26 cellular contexts compared by ENCODE assay signal in genomic region chr4:76035146-76035545, GRCh38. TPM values are rescaled to one million over a fixed set of nuclear protein-coding genes. Genes with fewer than 3 reads are reported as not detected.
A peak's percentile ranks its signal among the peaks of the same experiment; 100 is the strongest.
DNase-seq lines count a peak whose midpoint lies in the region; ATAC-seq, FAIRE-seq and TF ChIP-seq lines count a peak whose summit lies in the region.
"Had no signal": no experiment of that assay in that cellular context is flagged by ENCODE, and none has a peak within 500 bp of the region (broad histone marks: within the 10 kb centered on the region; RNA-seq: fewer than 3 reads in every experiment).

No MANE protein-coding gene starts in this region.

- BruUV-seq in GM12878 (replicated peaks; lab: Mats Ljungman, UMichigan) = no TSS peak

- POLR2A ChIA-PET in GM12878 (lab: Charles Lee) = no interaction called here

- no peak for TF ChIP-seq EP300 in GM12878 (IDR thresholded peaks at IDR 0.05; ENCODE audit: borderline replicate concordance in 1 of 2, control insufficient read depth in 1 of 2, low read depth in 2 of 2, low read length in 2 of 2)

- H2AFZ ChIP-seq in GM12878 (ENCODE audit: control insufficient read depth, low read depth, low read length) = no peak overlapping the region
- H2AFZ ChIP-seq: parathyroid adenoma had no signal

- no peak overlapping the region; the same call in 1 of the 2 replicates for H3K4me2 ChIP-seq in GM12878 (ENCODE audit: control insufficient read depth, insufficient read depth)

- H3K36me3 ChIP-seq in GM12878 (ENCODE audit: control insufficient read depth in 2 of 2, insufficient read depth in 2 of 2, low read length in 1 of 2) = no peaks in the 10 kb centered on the region
- H3K36me3 ChIP-seq: ascending aorta, sigmoid colon, upper lobe of left lung had no signal

- H3K27me3 ChIP-seq in GM12878 (replicated peaks in 1 of 2; ENCODE audit: control insufficient read depth in 2 of 2, insufficient read depth in 2 of 2, low read length in 1 of 2) = no peaks in the 10 kb centered on the region; a peak in 1 of 4 replicates
- H3K27me3 ChIP-seq: ascending aorta, sigmoid colon, upper lobe of left lung had no signal

- no peak for TF ChIP-seq RAD21 in GM12878 (IDR thresholded peaks at IDR 0.05; ENCODE audit: insufficient read depth, low read depth, low read length)

- intact Hi-C loops in GM12878 (cut with micrococcal nuclease; ENCODE audit: unreplicated experiment) (no loop called here), lower leg skin (cut with DNase I; ENCODE audit: low total_unique reads) (no loop called here), posterior cingulate gyrus (cut with DNase I) (no loop called here)

- CTCF ChIA-PET in GM12878 (lab: Yijun Ruan, JAX) = interaction anchor here (0.8 to 3.9 kb wide), 3 partner anchors 19 to 39 kb away, joined by 3 to 20 read pairs (median 3); no protein-coding TSS in a partner anchor

- SMC1A ChIA-PET in GM12878 (lab: Charles Lee; ENCODE audit: uncharacterized antibody, unreplicated experiment) = interaction anchor here (1.0 to 3.3 kb wide), 3 partner anchors 15 to 39 kb away, joined by 3 to 13 read pairs (median 7); no protein-coding TSS in a partner anchor

- WGBS in GM12878 (ENCODE audit: insufficient coverage, insufficient replicate concordance, low lambda C conversion rate, missing lambda C conversion rate) = 17% methylated on average over 3 of the region's 3 CpGs
- WGBS in lower leg skin, 2 donors = 48 to 54% methylated on average over 3 of the region's 3 CpGs

- H3K79me2 ChIP-seq in GM12878 (ENCODE audit: control insufficient read depth, insufficient read depth, low read length) = no peaks in the 10 kb centered on the region
- H3K79me2 ChIP-seq: parathyroid adenoma had no signal

- H3K27ac ChIP-seq in GM12878 (ENCODE audit: control insufficient read depth, insufficient read depth) = no peak overlapping the region
- H3K27ac ChIP-seq: ascending aorta, parathyroid adenoma, sigmoid colon, upper lobe of left lung had no signal

- FAIRE-seq in D721Med (lab: Jason Lieb, UNC) (peak; percentile 88), GM12878 (lab: Jason Lieb, UNC) (peak; percentile 13)
- FAIRE-seq: TTC549 had no signal

- no peak for TF ChIP-seq CTCF in D721Med (IDR thresholded peaks at IDR 0.05; ENCODE audit: insufficient read depth, missing control alignments)
- no peak for TF ChIP-seq CTCF in GM12878 (IDR thresholded peaks at IDR 0.05 in 2 of 3, conservative IDR thresholded peaks at IDR 0.05 in 1 of 3; ENCODE audit: control insufficient read depth in 2 of 3, extremely low read depth in 1 of 3, insufficient read depth in 1 of 3, low read depth in 3 of 3, low read length in 3 of 3)
- TF ChIP-seq CTCF in lower leg skin (IDR thresholded peaks at IDR 0.05) = no peak

- H3K4me1 ChIP-seq in GM12878 (ENCODE audit: control insufficient read depth, insufficient read depth, low read length) = no peaks in the 10 kb centered on the region
- H3K4me1 ChIP-seq: ascending aorta, parathyroid adenoma, sigmoid colon, upper lobe of left lung had no signal

- H3K4me3 ChIP-seq in GM12878 = no peak overlapping the region
- H3K4me3 ChIP-seq in lower leg skin (ENCODE audit: low read depth, poor library complexity, severe bottlenecking) = no peak overlapping the region
- H3K4me3 ChIP-seq: ascending aorta, sigmoid colon, upper lobe of left lung had no signal

- no peaks in the 10 kb centered on the region for H4K20me1 ChIP-seq in GM12878 (ENCODE audit: control insufficient read depth, insufficient read depth)

- no peak for DNase-seq in D721Med (ENCODE audit: insufficient read length, low spot score)
- peak; percentile 84 for DNase-seq in NCI-H82 treated with DMSO at 0.1 percent for 48 hours (lab: John Stamatoyannopoulos, UW; ENCODE audit: unreplicated experiment)
- DNase-seq in GM12878 (ENCODE audit: low read depth, low spot score) = no peak
- DNase-seq in lower leg skin (ENCODE audit: low spot score in 2 of 2) = no peak
- no peak for DNase-seq in NCI-H526 (lab: John Stamatoyannopoulos, UW)
- no peak for DNase-seq in posterior cingulate gyrus
- DNase-seq: activated naive CD4-positive, alpha-beta T cell treated with anti-CD3 and anti-CD28 coated beads, Interleukin-2, amount 50 U/mL, for 16 hours; activated T-cell treated with anti-CD3 and anti-CD28 coated beads, Interleukin-2, amount 50 U/mL, for 1 hour; CD4-positive, alpha-beta T cell; DMS79 treated with DMSO at 0.1 percent for 48 hours; effector memory CD4-positive, alpha-beta T cell; HCEC 1CT; left ventricle myocardium superior; NCI-H187; NCI-H226; sigmoid colon; stimulated activated CD4-positive, alpha-beta T cell treated with anti-CD3 and anti-CD28 coated beads, Interleukin-1b, Interleukin-23, amount 100 ng/mL, for 48 hours; upper lobe of left lung had no signal

- H3K9me3 ChIP-seq in GM12878 (replicated peaks; ENCODE audit: control insufficient read depth, insufficient read depth, low read length) = no peaks in the 10 kb centered on the region
- H3K9me3 ChIP-seq: ascending aorta, sigmoid colon, upper lobe of left lung had no signal

- no peak overlapping the region for H3K9ac ChIP-seq in GM12878 (ENCODE audit: control insufficient read depth, insufficient read depth, low read length)
- H3K9ac ChIP-seq: parathyroid adenoma had no signal

- in situ Hi-C loops in GM12878 (cut with MboI) = no loop called here

- RAD21 ChIA-PET in GM12878 (lab: Charles Lee; ENCODE audit: unreplicated experiment) = no interaction called here

- TF ChIP-seq POLR2A in GM12878 (IDR thresholded peaks at IDR 0.05; ENCODE audit: low read depth, low read length) = no peak
- TF ChIP-seq POLR2A in lower leg skin (IDR thresholded peaks at IDR 0.05) = no peak

- ATAC-seq in HG02798 (IDR thresholded peaks at IDR 0.05; ENCODE audit: poor library complexity, unreplicated experiment) (peak; percentile 58), GM12878 (peak; percentile 50), GM21360 (IDR thresholded peaks at IDR 0.05; ENCODE audit: unreplicated experiment) (no peak)
- ATAC-seq: left ventricle myocardium superior, Panc1 had no signal

RNA-seq across cellular contexts. Expression of gene CXCL11, which starts 0.7 kb away (rescaled TPM):
- not detected in 2 replicates for total RNA-seq in GM12878 (2013; cell fraction: nucleolus; rRNA removed)
- total RNA-seq in GM12878 (2014; rRNA removed) (not detected in 2 replicates), GM12878 (2014; rRNA removed; fragmentation: Illumina TruSeq; extraction: Trizol) (not detected in 2 replicates), GM12878 (2021) (not detected in 2 replicates), lower leg skin (not detected)
- not detected for polyA plus RNA-seq in GM12878 (2011; ENCODE audit: low read depth)
- polyA plus RNA-seq in GM12878 (2011; rRNA removed) (not detected in 2 replicates), GM12878 (2014; fragmentation: Illumina TruSeq; extraction: Trizol) (0.17 TPM in 1 of 2 replicates, not detected in the other), GM12878 (2014; fragmentation: Nextera tagmentation; extraction: Ambion mirVana) (under 1 TPM in 1 of 2 experiments, not detected in 1; 0.04 TPM), GM12878 (2014; rRNA removed) (not detected in 2 replicates), GM12878 (2016; fragmentation: Nextera tagmentation; extraction: Ambion mirVana) (not detected)
- 0.04 TPM in 1 of 2 replicates, not detected in the other for polyA plus RNA-seq in GM12878 (2011; cell fraction: cytosol; rRNA removed)
- not detected in 2 replicates for polyA plus RNA-seq in GM12878 (2011; cell fraction: nucleus; rRNA removed)
- polyA plus RNA-seq in GM12878 (2012) = not detected in 2 replicates
- polyA minus RNA-seq in GM12878 (2011; rRNA and poly(A)+ RNA removed) = not detected in 2 replicates
- not detected in 2 replicates for polyA minus RNA-seq in GM12878 (2011; cell fraction: cytosol; rRNA and poly(A)+ RNA removed)
- not detected in 2 replicates for polyA minus RNA-seq in GM12878 (2011; cell fraction: nucleus; rRNA and poly(A)+ RNA removed)
- total RNA-seq: ascending aorta; CD4-positive, alpha-beta T cell; chondrocyte; sigmoid colon had no signal

RNA-seq across cellular contexts. Expression of gene CXCL10, which starts 11.8 kb away (rescaled TPM):
- total RNA-seq in GM12878 (2013; cell fraction: nucleolus; rRNA removed) = 0.58 TPM in 1 of 2 replicates, not detected in the other
- 1.8 and 3.2 TPM in 2 replicates for total RNA-seq in GM12878 (2014; rRNA removed)
- total RNA-seq in GM12878 (2014; rRNA removed; fragmentation: Illumina TruSeq; extraction: Trizol) = 2.7 and 2.8 TPM in 2 replicates
- 1.3 and 2.2 TPM in 2 replicates for total RNA-seq in GM12878 (2021)
- polyA plus RNA-seq in GM12878 (2011; ENCODE audit: low read depth) = 6.2 TPM
- polyA plus RNA-seq in GM12878 (2011; rRNA removed) = 0.46 and 0.88 TPM in 2 replicates
- polyA plus RNA-seq in GM12878 (2011; cell fraction: cytosol; rRNA removed) = 0.13 and 0.31 TPM in 2 replicates
- polyA plus RNA-seq in GM12878 (2011; cell fraction: nucleus; rRNA removed) = 0.25 TPM in 1 of 2 replicates, not detected in the other
- polyA plus RNA-seq in GM12878 (2012) = 8.0 and 13.0 TPM in 2 replicates
- 2.4 and 4.6 TPM in 2 replicates for polyA plus RNA-seq in GM12878 (2014; fragmentation: Illumina TruSeq; extraction: Trizol)
- polyA plus RNA-seq in GM12878 (2014; fragmentation: Nextera tagmentation; extraction: Ambion mirVana) = 10 to 100 TPM in 1 of 2 experiments, 1 to 10 TPM in 1; 7.7 to 10.4 TPM
- 0.99 and 2.0 TPM in 2 replicates for polyA plus RNA-seq in GM12878 (2014; rRNA removed)
- polyA plus RNA-seq in GM12878 (2016; fragmentation: Nextera tagmentation; extraction: Ambion mirVana) = 10 to 100 TPM; 15.5 to 19.5 TPM
- polyA minus RNA-seq in GM12878 (2011; rRNA and poly(A)+ RNA removed) = 0.44 TPM in 1 of 2 replicates, not detected in the other
- polyA minus RNA-seq in GM12878 (2011; cell fraction: cytosol; rRNA and poly(A)+ RNA removed) = not detected in 2 replicates
- polyA minus RNA-seq in GM12878 (2011; cell fraction: nucleus; rRNA and poly(A)+ RNA removed) = not detected in 2 replicates
- under 1 TPM in 2 of 4 donors, not detected in 2; 0.30 to 0.64 TPM for total RNA-seq in lower leg skin
- total RNA-seq: ascending aorta; CD4-positive, alpha-beta T cell; chondrocyte; sigmoid colon had no signal

RNA-seq across cellular contexts. Expression of gene CXCL9, which starts 27.8 kb away (rescaled TPM):
- total RNA-seq in GM12878 (2013; cell fraction: nucleolus; rRNA removed) = not detected in 2 replicates
- 0.06 and 0.38 TPM in 2 replicates for total RNA-seq in GM12878 (2014; rRNA removed)
- 0.22 and 0.32 TPM in 2 replicates for total RNA-seq in GM12878 (2014; rRNA removed; fragmentation: Illumina TruSeq; extraction: Trizol)
- 0.19 and 0.21 TPM in 2 replicates for total RNA-seq in GM12878 (2021)
- polyA plus RNA-seq in GM12878 (2011; ENCODE audit: low read depth) = 0.52 TPM
- 0.03 TPM in 1 of 2 replicates, not detected in the other for polyA plus RNA-seq in GM12878 (2011; rRNA removed)
- polyA plus RNA-seq in GM12878 (2011; cell fraction: cytosol; rRNA removed) = 0.01 TPM in 1 of 2 replicates, not detected in the other
- not detected in 2 replicates for polyA plus RNA-seq in GM12878 (2011; cell fraction: nucleus; rRNA removed)
- polyA plus RNA-seq in GM12878 (2012) = 1.2 and 1.6 TPM in 2 replicates
- 0.46 and 1.0 TPM in 2 replicates for polyA plus RNA-seq in GM12878 (2014; fragmentation: Illumina TruSeq; extraction: Trizol)
- polyA plus RNA-seq in GM12878 (2014; fragmentation: Nextera tagmentation; extraction: Ambion mirVana) = under 1 TPM; 0.03 to 0.07 TPM
- polyA plus RNA-seq in GM12878 (2014; rRNA removed) = 0.24 and 0.32 TPM in 2 replicates
- polyA plus RNA-seq in GM12878 (2016; fragmentation: Nextera tagmentation; extraction: Ambion mirVana) = under 1 TPM; 0.23 to 0.25 TPM
- polyA minus RNA-seq in GM12878 (2011; rRNA and poly(A)+ RNA removed) = not detected in 2 replicates
- polyA minus RNA-seq in GM12878 (2011; cell fraction: cytosol; rRNA and poly(A)+ RNA removed) = not detected in 2 replicates
- polyA minus RNA-seq in GM12878 (2011; cell fraction: nucleus; rRNA and poly(A)+ RNA removed) = not detected in 2 replicates
- 1 to 10 TPM in 1 of 4 donors, under 1 TPM in 2, not detected in 1; 0.10 to 1.3 (median 0.63) TPM for total RNA-seq in lower leg skin
- total RNA-seq: CD4-positive, alpha-beta T cell; chondrocyte; HT-29; sigmoid colon had no signal

RNA-seq across cellular contexts. Expression of gene ART3, which starts 39.4 kb away (rescaled TPM):
- not detected in 2 replicates for total RNA-seq in GM12878 (2013; cell fraction: nucleolus; rRNA removed)
- total RNA-seq in GM12878 (2014; rRNA removed) (not detected in 2 replicates), GM12878 (2014; rRNA removed; fragmentation: Illumina TruSeq; extraction: Trizol) (not detected in 2 replicates), GM12878 (2021) (0.13 TPM in 1 of 2 replicates, not detected in the other), lower leg skin (1 to 10 TPM in 1 of 4 donors, under 1 TPM in 2, not detected in 1; 0.34 to 1.3 (median 0.81) TPM)
- polyA plus RNA-seq in GM12878 (2011; ENCODE audit: low read depth) = not detected
- polyA plus RNA-seq in GM12878 (2011; rRNA removed) (not detected in 2 replicates), GM12878 (2014; fragmentation: Illumina TruSeq; extraction: Trizol) (0.18 TPM in 1 of 2 replicates, not detected in the other), GM12878 (2014; fragmentation: Nextera tagmentation; extraction: Ambion mirVana) (under 1 TPM in 1 of 2 experiments, not detected in 1; 0.29 TPM), GM12878 (2014; rRNA removed) (0.23 TPM in 1 of 2 replicates, not detected in the other), GM12878 (2016; fragmentation: Nextera tagmentation; extraction: Ambion mirVana) (under 1 TPM in 1 of 2 experiments, not detected in 1; 0.50 TPM)
- polyA plus RNA-seq in GM12878 (2011; cell fraction: cytosol; rRNA removed) = not detected in 2 replicates
- polyA plus RNA-seq in GM12878 (2011; cell fraction: nucleus; rRNA removed) = not detected in 2 replicates
- polyA plus RNA-seq in GM12878 (2012) = not detected in 2 replicates
- not detected in 2 replicates for polyA minus RNA-seq in GM12878 (2011; rRNA and poly(A)+ RNA removed)
- not detected in 2 replicates for polyA minus RNA-seq in GM12878 (2011; cell fraction: cytosol; rRNA and poly(A)+ RNA removed)
- polyA minus RNA-seq in GM12878 (2011; cell fraction: nucleus; rRNA and poly(A)+ RNA removed) = not detected in 2 replicates
- total RNA-seq: ascending aorta; CD4-positive, alpha-beta T cell; HT-29 had no signal

RNA-seq across cellular contexts. Expression of gene SDAD1, which starts 44.4 kb away (rescaled TPM):
- 20.0 TPM in 2 replicates for total RNA-seq in GM12878 (2013; cell fraction: nucleolus; rRNA removed)
- total RNA-seq in GM12878 (2014; rRNA removed) (20.5 and 21.2 TPM in 2 replicates), GM12878 (2014; rRNA removed; fragmentation: Illumina TruSeq; extraction: Trizol) (34.8 and 36.7 TPM in 2 replicates), GM12878 (2021) (34.0 and 34.3 TPM in 2 replicates), lower leg skin (10 to 100 TPM; 27.6 to 36.6 (median 31.7) TPM)
- polyA plus RNA-seq in GM12878 (2011; ENCODE audit: low read depth) = 11.0 TPM
- polyA plus RNA-seq in GM12878 (2011; rRNA removed) (27.1 and 35.6 TPM in 2 replicates), GM12878 (2014; fragmentation: Illumina TruSeq; extraction: Trizol) (45.5 and 48.2 TPM in 2 replicates), GM12878 (2014; fragmentation: Nextera tagmentation; extraction: Ambion mirVana) (10 to 100 TPM; 46.0 to 84.4 TPM), GM12878 (2014; rRNA removed) (18.5 and 22.3 TPM in 2 replicates), GM12878 (2016; fragmentation: Nextera tagmentation; extraction: Ambion mirVana) (10 to 100 TPM; 63.3 to 75.0 TPM)
- 10.9 and 11.6 TPM in 2 replicates for polyA plus RNA-seq in GM12878 (2011; cell fraction: cytosol; rRNA removed)
- 12.7 and 17.2 TPM in 2 replicates for polyA plus RNA-seq in GM12878 (2011; cell fraction: nucleus; rRNA removed)
- polyA plus RNA-seq in GM12878 (2012) = 18.2 and 19.5 TPM in 2 replicates
- 18.2 and 24.7 TPM in 2 replicates for polyA minus RNA-seq in GM12878 (2011; rRNA and poly(A)+ RNA removed)
- 9.9 and 11.5 TPM in 2 replicates for polyA minus RNA-seq in GM12878 (2011; cell fraction: cytosol; rRNA and poly(A)+ RNA removed)
- polyA minus RNA-seq in GM12878 (2011; cell fraction: nucleus; rRNA and poly(A)+ RNA removed) = 9.1 and 14.2 TPM in 2 replicates
